17 cellular contexts compared by ENCODE assay signal in genomic region chr3:72894941-72895552, GRCh38. TPM values are rescaled to one million over a fixed set of nuclear protein-coding genes. Genes with fewer than 3 reads are reported as not detected.
DNase-seq lines count a peak whose midpoint lies in the region; TF ChIP-seq lines count a peak whose summit lies in the region.
"Had no signal": no experiment of that assay in that cellular context is flagged by ENCODE, and none has a peak within 500 bp of the region (broad histone marks: within the 10 kb centered on the region; RNA-seq: fewer than 3 reads in every experiment).

No MANE protein-coding gene starts in this region.

- DNase-seq in SIG-M5 treated with dmso at 0.1 percent for 504 hours (lab: John Stamatoyannopoulos, UW; ENCODE audit: unreplicated experiment) (peak; percentile 87), SIG-M5 (lab: John Stamatoyannopoulos, UW) (no peak), NOMO-1 treated with DMSO at 0.1 percent for 48 hours (lab: John Stamatoyannopoulos, UW; ENCODE audit: unreplicated experiment) (peak; percentile 86), adipocyte (ENCODE audit: low read depth) (peak; percentile 9), activated T-cell treated with anti-CD3 and anti-CD28 coated beads for 4 hours (no peak), suprapubic skin (ENCODE audit: low spot score in 2 of 2) (no peak), NCI-H1694 (lab: John Stamatoyannopoulos, UW) (no peak)
- no peak for DNase-seq in activated CD4-positive, alpha-beta T cell treated with anti-CD3 and anti-CD28 coated beads, Interleukin-2, amount 50 U/mL, for 1 hour
- DNase-seq: BE2C; CD8-positive, alpha-beta T cell; DMS79; HFFc6; NCI-H1092 treated with DMSO at 0.1 percent for 48 hours; NCI-H510A treated with DMSO at 0.1 percent for 48 hours; SJCRH30 had no signal

- no peaks in the 10 kb centered on the region for H3K9me3 ChIP-seq in adipocyte (ENCODE audit: control insufficient read depth, low read length)
- H3K9me3 ChIP-seq in suprapubic skin: no peaks in the 10 kb centered on the region
- H3K9me3 ChIP-seq: BE2C, SJCRH30 had no signal

- no peak overlapping the region for H3K27ac ChIP-seq in suprapubic skin
- H3K27ac ChIP-seq: 22Rv1, SJCRH30 had no signal

- no peaks in the 10 kb centered on the region for H3K27me3 ChIP-seq in adipocyte (replicated peaks; ENCODE audit: control insufficient read depth, insufficient read depth, low read length)
- no peaks in the 10 kb centered on the region for H3K27me3 ChIP-seq in suprapubic skin
- H3K27me3 ChIP-seq: BE2C, SJCRH30 had no signal

- H3K4me1 ChIP-seq in adipocyte (ENCODE audit: control insufficient read depth, insufficient read depth, low read length) (peaks cover 39% of the 10 kb centered on the region), suprapubic skin (peaks cover 22% of the 10 kb centered on the region)
- H3K4me1 ChIP-seq: BE2C had no signal

- TF ChIP-seq CTCF in suprapubic skin (IDR thresholded peaks at IDR 0.05): no peak

- no peaks in the 10 kb centered on the region for H3K36me3 ChIP-seq in adipocyte (ENCODE audit: control insufficient read depth, insufficient read depth, low read length, severe bottlenecking)
- no peaks in the 10 kb centered on the region for H3K36me3 ChIP-seq in suprapubic skin
- H3K36me3 ChIP-seq: BE2C, SJCRH30 had no signal

- 89% methylated on average over 7 of the region's 7 CpGs for WGBS in suprapubic skin

- no peak overlapping the region for H3K9ac ChIP-seq in adipocyte (ENCODE audit: low read length)

- no peak for TF ChIP-seq POLR2A in suprapubic skin (IDR thresholded peaks at IDR 0.05)

- H3K4me3 ChIP-seq in adipocyte (ENCODE audit: low read length): no peak overlapping the region
- no peak overlapping the region for H3K4me3 ChIP-seq in suprapubic skin
- H3K4me3 ChIP-seq: SJCRH30 had no signal

- TF ChIP-seq EP300 in suprapubic skin (IDR thresholded peaks at IDR 0.05): no peak

RNA-seq across cellular contexts. Expression of gene GXYLT2, which starts 7.2 kb away (rescaled TPM):
- total RNA-seq in suprapubic skin: 10 to 100 TPM in 1 of 4 donors, 1 to 10 TPM in 2, under 1 TPM in 1; 0.72 to 18.6 (median 2.1) TPM
- total RNA-seq: CD8-positive, alpha-beta T cell; OCI-LY7 had no signal

RNA-seq across cellular contexts. Expression of gene SHQ1, which starts 46.8 kb away (rescaled TPM):
- 10 to 100 TPM in 3 of 4 donors, 1 to 10 TPM in 1; 8.7 to 26.1 (median 13.5) TPM for total RNA-seq in suprapubic skin

Comparison
In these comparisons a context has a peak if more than half of its experiments do, and no peak if none do; other contexts are left out.
1. DNase-seq: peak in SIG-M5 treated with dmso at 0.1 percent for 504 hours (single experiment), NOMO-1 treated with DMSO at 0.1 percent for 48 hours (single experiment) and adipocyte (single experiment); none in SIG-M5 (single experiment), activated T-cell treated with anti-CD3 and anti-CD28 coated beads for 4 hours (single experiment), suprapubic skin (0 of 2), NCI-H1694 (single experiment) and activated CD4-positive, alpha-beta T cell treated with anti-CD3 and anti-CD28 coated beads, Interleukin-2, amount 50 U/mL, for 1 hour (single experiment).